Comparison of ENCODE assay signal across 8 cellular contexts in the genomic region with DNA sequence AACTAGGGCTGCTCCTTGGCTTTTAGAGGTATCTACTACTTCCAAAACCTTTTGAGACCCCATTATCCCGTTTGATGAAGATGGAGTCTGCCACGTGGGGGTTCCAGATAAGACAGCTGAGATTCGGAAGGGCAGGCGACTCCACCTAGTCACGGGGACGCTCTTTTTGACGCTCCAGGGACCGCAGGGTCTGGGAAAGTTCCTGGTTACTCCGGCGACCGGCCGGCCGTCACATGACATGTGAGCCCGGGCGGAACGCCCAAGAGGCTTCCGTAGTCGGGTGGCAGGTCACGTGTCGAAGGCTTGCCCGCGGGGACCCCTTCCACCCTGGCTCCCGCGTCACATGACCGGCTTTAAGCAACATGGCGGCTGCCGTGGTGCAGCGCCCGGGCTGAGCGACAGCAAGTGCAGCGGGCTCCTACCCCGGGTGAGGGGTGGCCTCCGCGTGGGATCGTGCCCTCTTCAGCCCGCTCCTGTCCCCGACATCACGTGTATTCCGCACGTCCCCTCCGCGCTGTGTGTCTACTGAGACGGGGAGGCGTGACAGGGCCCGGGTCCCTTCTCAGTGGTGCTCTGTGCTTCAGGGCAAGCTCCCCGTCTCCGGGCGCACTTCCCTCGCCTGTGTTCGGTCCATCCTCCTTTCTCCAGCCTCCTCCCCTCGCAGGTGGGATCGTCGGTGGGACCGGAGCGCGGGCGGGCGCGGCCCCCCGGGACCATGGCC. TPM values are rescaled to one million over a fixed set of nuclear protein-coding genes. Genes with fewer than 3 reads are reported as not detected.
DNase-seq lines count a peak whose midpoint lies in the region; ATAC-seq, FAIRE-seq and TF ChIP-seq lines count a peak whose summit lies in the region.

SPNS1 (plus strand) TSS at position 342 of the 721 bp plus-strand sequence; CDS start at position 716, 374 bp downstream.

- H3K27me3 ChIP-seq in AG04450 (ENCODE audit: control insufficient read depth, insufficient read depth, low read length) = no peaks in the 10 kb centered on the region

- H3K9me3 Mint-ChIP-seq in central memory CD8-positive, alpha-beta T cell = no peaks in the 10 kb centered on the region

- CTCF ChIA-PET in AG04450 (lab: Charles Lee) = interaction anchor here (0.6 to 1.2 kb wide), 5 partner anchors 23 to 787 kb away, joined by 3 to 4 read pairs (median 4); partner anchors contain the start of gene NFATC2IP

- peak within 1 kb of the TSS; percentile 92 for H3K4me3 Mint-ChIP-seq in central memory CD8-positive, alpha-beta T cell

- H3K4me3 ChIP-seq in AG04450 (ENCODE audit: low read depth, low read length) = peak within 1 kb of the TSS; percentile 100

- H3K4me1 Mint-ChIP-seq in central memory CD8-positive, alpha-beta T cell = peaks cover 39% of the 10 kb centered on the region

- no peaks in the 10 kb centered on the region; the same call in 1 of the 2 replicates for H3K9me3 ChIP-seq in AG04450 (ENCODE audit: control insufficient read depth, insufficient read depth, low read length)

- peak within 1 kb of the TSS; percentile 96 for H3K27ac ChIP-seq in AG04450 (ENCODE audit: low read depth, low read length)

- DNase-seq in AG04450 (ENCODE audit: low read depth, low spot score) (peak; percentile 94), NCI-H446 (lab: John Stamatoyannopoulos, UW) (peak; percentile 81 to 95)
- DNase-seq in activated CD4-positive, CD25-positive, alpha-beta regulatory T cell treated with anti-CD3 and anti-CD28 coated beads, Interleukin-2, amount 50 U/mL, for 16 hours (ENCODE audit: low read depth, low spot score) = peak; percentile 84
- peak; percentile 80 for DNase-seq in central memory CD8-positive, alpha-beta T cell (ENCODE audit: low spot score in 2 of 2)
- peak; percentile 88 for DNase-seq in stimulated activated CD4-positive, alpha-beta T cell treated with anti-CD3 and anti-CD28 coated beads, Interleukin-12 subunit alpha, Interleukin-12 subunit beta, amount 100 ng/mL, for 4 hours

- peak; percentile 89 for ATAC-seq in GM19023 (IDR thresholded peaks at IDR 0.05; ENCODE audit: unreplicated experiment)
- peak; percentile 92 for ATAC-seq in HG03280 (IDR thresholded peaks at IDR 0.05; ENCODE audit: unreplicated experiment)
- peak; percentile 91 for ATAC-seq in central memory CD8-positive, alpha-beta T cell (replicated peaks; ENCODE audit: extremely low read depth, poor library complexity, severe bottlenecking)

- peak within 1 kb of the TSS; percentile 97 for H3K27ac Mint-ChIP-seq in central memory CD8-positive, alpha-beta T cell (ENCODE audit: low read depth)

- TF ChIP-seq CTCF in AG04450 (IDR thresholded peaks at IDR 0.05; ENCODE audit: low read depth, low read length) = no peak

- peak; percentile 9 for FAIRE-seq in islet of Langerhans (lab: Jason Lieb, UNC)

- POLR2A ChIA-PET in AG04450 (lab: Yijun Ruan, JAX) = interaction anchor here (1.0 to 1.1 kb wide), 2 partner anchors 24 to 204 kb away, joined by 3 to 4 read pairs; partner anchors contain the start of gene NFATC2IP

- H3K27me3 Mint-ChIP-seq in central memory CD8-positive, alpha-beta T cell = no peaks in the 10 kb centered on the region

- peaks cover 19% of the 10 kb centered on the region for H3K36me3 Mint-ChIP-seq in central memory CD8-positive, alpha-beta T cell (ENCODE audit: insufficient read depth)

RNA-seq across cellular contexts. Expression of gene SPNS1, which starts in this region (rescaled TPM):
- 21.9 and 23.6 TPM in 2 replicates for polyA plus RNA-seq in AG04450 (2011; rRNA removed)
- polyA minus RNA-seq in AG04450 (2011; rRNA and poly(A)+ RNA removed) = 19.2 and 21.3 TPM in 2 replicates

Comparison
In these comparisons a context has a peak if more than half of its experiments do, and no peak if none do; other contexts are left out.
1. Peak in every context shown above with its lines: DNase-seq, ATAC-seq, H3K4me3 ChIP-seq and H3K27ac ChIP-seq.